Comparison of ENCODE assay signal across 8 cellular contexts in the genomic region with DNA sequence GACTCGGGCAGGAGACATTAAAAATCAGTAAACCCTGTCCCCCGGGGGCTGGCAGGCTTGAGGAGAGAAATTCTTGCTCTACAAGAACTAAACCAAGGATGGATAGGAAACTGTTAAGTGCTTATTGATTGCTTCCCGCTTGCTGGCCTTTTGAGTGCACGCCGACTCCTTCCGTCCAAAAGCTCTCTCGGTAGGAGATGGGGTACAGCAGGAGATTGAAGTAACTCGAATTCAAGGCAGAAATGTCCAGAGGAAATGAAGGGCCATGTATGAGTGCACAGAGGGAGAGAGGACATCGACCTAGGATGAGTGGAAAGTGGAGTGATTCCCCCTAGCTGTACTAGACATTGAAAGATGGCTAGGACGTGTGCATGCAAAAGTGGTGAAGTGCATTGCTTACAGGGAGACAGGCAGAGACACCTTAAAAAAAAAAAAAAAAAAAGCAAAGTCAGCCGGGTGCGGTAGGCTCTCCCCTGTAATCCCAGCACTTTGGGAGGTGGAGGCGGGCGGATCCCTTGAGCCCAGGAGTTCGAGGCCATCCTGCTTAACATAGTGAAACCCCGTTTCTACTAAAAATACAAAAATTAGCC. TPM values are rescaled to one million over a fixed set of nuclear protein-coding genes. Genes with fewer than 3 reads are reported as not detected.
DNase-seq lines count a peak whose midpoint lies in the region; ATAC-seq and TF ChIP-seq lines count a peak whose summit lies in the region.

No MANE protein-coding gene starts in this region.

- intact Hi-C loops in CD4-positive, alpha-beta memory T cell (cut with micrococcal nuclease) = no loop called here

- peak in 3 of 5 donors; percentile 14 to 27 (median 26) for DNase-seq in CD4-positive, alpha-beta memory T cell
- DNase-seq in activated T-cell treated with anti-CD3 and anti-CD28 coated beads, Interleukin-2, amount 50 U/mL, for 24 hours = no peak
- DNase-seq in glutamatergic neuron (no peak), pons (ENCODE audit: low spot score) (peak; percentile 73), OCI-M2 (lab: John Stamatoyannopoulos, UW; ENCODE audit: unreplicated experiment) (no peak)

- peaks cover 27 to 54% (median 45%) of the 10 kb centered on the region in 4 donors for H3K4me1 Mint-ChIP-seq in CD4-positive, alpha-beta memory T cell
- peaks cover 44% of the 10 kb centered on the region for H3K4me1 Mint-ChIP-seq in activated T-cell treated with anti-CD3 and anti-CD28 coated beads, Interleukin-2, amount 50 U/mL, for 24 hours (ENCODE audit: low read depth)
- H3K4me1 Mint-ChIP-seq in glutamatergic neuron (ENCODE audit: low read depth, unreplicated experiment) = peaks cover 9% of the 10 kb centered on the region

- H3K4me1 ChIP-seq in CD4-positive, alpha-beta memory T cell (ENCODE audit: insufficient read depth, low read length) = peaks cover 43% of the 10 kb centered on the region

- H3K9me3 ChIP-seq in CD4-positive, alpha-beta memory T cell (ENCODE audit: control insufficient read depth in 1 of 2, low read length in 2 of 2) = no peaks in the 10 kb centered on the region

- peaks cover 0 to 3% of the 10 kb centered on the region in 2 donors for H3K36me3 Mint-ChIP-seq in CD4-positive, alpha-beta memory T cell
- peaks cover 5% of the 10 kb centered on the region for H3K36me3 Mint-ChIP-seq in activated T-cell treated with anti-CD3 and anti-CD28 coated beads, Interleukin-2, amount 50 U/mL, for 24 hours (ENCODE audit: low read depth)
- no peaks in the 10 kb centered on the region for H3K36me3 Mint-ChIP-seq in glutamatergic neuron (ENCODE audit: unreplicated experiment)

- no peak for TF ChIP-seq CTCF in glutamatergic neuron (IDR thresholded peaks at IDR 0.05; ENCODE audit: partially characterized antibody, unreplicated experiment)

- peak overlapping the region; percentile 58 for H3K27ac ChIP-seq in CD4-positive, alpha-beta memory T cell (ENCODE audit: low read depth, low read length)

- peak overlapping the region; percentile 57 to 86 for H3K4me3 ChIP-seq in CD4-positive, alpha-beta memory T cell (ENCODE audit: low read length in 2 of 2)

- no peaks in the 10 kb centered on the region for H3K9me3 Mint-ChIP-seq in CD4-positive, alpha-beta memory T cell
- no peaks in the 10 kb centered on the region for H3K9me3 Mint-ChIP-seq in activated T-cell treated with anti-CD3 and anti-CD28 coated beads, Interleukin-2, amount 50 U/mL, for 24 hours
- H3K9me3 Mint-ChIP-seq in glutamatergic neuron (ENCODE audit: unreplicated experiment) = peaks cover 1% of the 10 kb centered on the region

- ATAC-seq in HG03342 (IDR thresholded peaks at IDR 0.05; ENCODE audit: unreplicated experiment) (peak; percentile 7), GM21526 (IDR thresholded peaks at IDR 0.05; ENCODE audit: low FRiP score, unreplicated experiment) (no peak), HG03025 (IDR thresholded peaks at IDR 0.05; ENCODE audit: low FRiP score, unreplicated experiment) (no peak)

- no peaks in the 10 kb centered on the region for H3K27me3 Mint-ChIP-seq in CD4-positive, alpha-beta memory T cell
- H3K27me3 Mint-ChIP-seq in activated T-cell treated with anti-CD3 and anti-CD28 coated beads, Interleukin-2, amount 50 U/mL, for 24 hours = no peaks in the 10 kb centered on the region
- H3K27me3 Mint-ChIP-seq in glutamatergic neuron (ENCODE audit: unreplicated experiment) = peaks cover 2% of the 10 kb centered on the region

- POLR2A ChIA-PET in CD4-positive, alpha-beta memory T cell (lab: Charles Lee; ENCODE audit: partially characterized antibody) = interaction anchor here (0.9 to 1.2 kb wide), 4 partner anchors 8 to 127 kb away, joined by 3 read pairs; a partner anchor contains a TSS

- CTCF ChIA-PET in CD4-positive, alpha-beta memory T cell (lab: Charles Lee; ENCODE audit: partially characterized antibody) = interaction anchor here (0.8 to 4.0 kb wide), 3 partner anchors 14 to 82 kb away, joined by 3 to 31 read pairs (median 3); no protein-coding TSS in a partner anchor

- no peaks in the 10 kb centered on the region for H3K27me3 ChIP-seq in CD4-positive, alpha-beta memory T cell (ENCODE audit: insufficient read depth, low read length)

- H3K4me3 Mint-ChIP-seq in CD4-positive, alpha-beta memory T cell = peak overlapping the region; percentile 88 to 99 (median 96)
- peak overlapping the region; percentile 85 for H3K4me3 Mint-ChIP-seq in activated T-cell treated with anti-CD3 and anti-CD28 coated beads, Interleukin-2, amount 50 U/mL, for 24 hours
- H3K4me3 Mint-ChIP-seq in glutamatergic neuron (ENCODE audit: unreplicated experiment) = peak overlapping the region; percentile 97

- no peaks in the 10 kb centered on the region for H3K36me3 ChIP-seq in CD4-positive, alpha-beta memory T cell (ENCODE audit: insufficient read depth, low read length)

- H3K27ac Mint-ChIP-seq in CD4-positive, alpha-beta memory T cell = peak overlapping the region; percentile 18 to 97 (median 89)
- H3K27ac Mint-ChIP-seq in activated T-cell treated with anti-CD3 and anti-CD28 coated beads, Interleukin-2, amount 50 U/mL, for 24 hours = peak overlapping the region; percentile 81
- H3K27ac Mint-ChIP-seq in glutamatergic neuron (ENCODE audit: unreplicated experiment) = peak overlapping the region; percentile 87

RNA-seq across cellular contexts. Expression of a gene that starts 1.0 kb away (rescaled TPM):
- 10 to 100 TPM; 12.1 to 12.8 TPM for total RNA-seq in CD4-positive, alpha-beta memory T cell
- polyA plus RNA-seq in CD4-positive, alpha-beta memory T cell = 10 to 100 TPM; 15.9 to 26.9 TPM
- 11.1 TPM for total RNA-seq in glutamatergic neuron (ENCODE audit: unreplicated experiment)

Comparison
In these comparisons a context has a peak if more than half of its experiments do, and no peak if none do; other contexts are left out.
1. DNase-seq: peak in CD4-positive, alpha-beta memory T cell (3 of 5) and pons (single experiment); none in activated T-cell treated with anti-CD3 and anti-CD28 coated beads, Interleukin-2, amount 50 U/mL, for 24 hours (single experiment), glutamatergic neuron (single experiment) and OCI-M2 (single experiment).
2. Peak in every context shown above with its lines, with median percentiles within 50 percentile points of each other: H3K27ac Mint-ChIP-seq and H3K4me3 Mint-ChIP-seq.